ENCODE assay signal across 20 cellular contexts in genomic region chr20:8228315-8228714, GRCh38.
DNase-seq lines count a peak whose midpoint lies in the region; ATAC-seq and TF ChIP-seq lines count a peak whose summit lies in the region.
"Had no signal": no experiment of that assay in that cellular context is flagged by ENCODE, and none has a peak within 500 bp of the region (broad histone marks: within the 10 kb centered on the region; RNA-seq: fewer than 3 reads in every experiment).

No MANE protein-coding gene starts in this region.

- intact Hi-C loops in colonic mucosa (cut with DNase I) (no loop called here), upper lobe of right lung (cut with DNase I) (no loop called here), A673 (cut with micrococcal nuclease; ENCODE audit: unreplicated experiment) (no loop called here)

- H3K27me3 ChIP-seq in GM06990 (replicated peaks; ENCODE audit: control insufficient read depth, insufficient read depth, low read length): no peaks in the 10 kb centered on the region
- no peaks in the 10 kb centered on the region for H3K27me3 ChIP-seq in colonic mucosa
- H3K27me3 ChIP-seq in upper lobe of right lung: no peaks in the 10 kb centered on the region
- no peaks in the 10 kb centered on the region for H3K27me3 ChIP-seq in A673 (replicated peaks; ENCODE audit: insufficient read depth, low read depth, low read length, poor library complexity)
- H3K27me3 ChIP-seq: tibial artery had no signal

- no peak overlapping the region for H3K27ac ChIP-seq in colonic mucosa
- no peak overlapping the region for H3K27ac ChIP-seq in upper lobe of right lung
- no peak overlapping the region for H3K27ac ChIP-seq in A673 (ENCODE audit: low read depth, low read length, poor library complexity, severe bottlenecking)
- H3K27ac ChIP-seq: tibial artery had no signal

- DNase-seq in GM06990 (ENCODE audit: extremely low read depth, insufficient read length) (peak; percentile 16), left lobe of liver (ENCODE audit: low spot score) (no peak), colonic mucosa (no peak), ureter (ENCODE audit: low spot score) (no peak), upper lobe of right lung (no peak), A673 (ENCODE audit: low spot score) (no peak)
- DNase-seq: activated CD4-positive, CD25-positive, alpha-beta regulatory T cell treated with anti-CD3 and anti-CD28 coated beads, Interleukin-2, amount 50 U/mL, for 72 hours; activated T-cell treated with anti-CD3 and anti-CD28 coated beads, Interleukin-2, amount 50 U/mL, for 1 hour; COR-L47; cortex of kidney; Karpas-422; mesendoderm; NCI-H1048; NCI-H2081; stimulated activated CD4-positive, alpha-beta T cell treated with anti-CD3 and anti-CD28 coated beads, Interleukin-4, amount 100 ng/mL, for 4 hours; T-helper 1 cell; tibial artery had no signal

- POLR2A ChIA-PET in A673 (lab: Charles Lee; ENCODE audit: low non-redundant PET): no interaction called here

- H3K4me3 ChIP-seq in GM06990 (replicated peaks; ENCODE audit: low read depth, low read length) (no peak overlapping the region), colonic mucosa (no peak overlapping the region), upper lobe of right lung (no peak overlapping the region), A673 (ENCODE audit: low read depth, low read length, poor library complexity, severe bottlenecking) (no peak overlapping the region)
- H3K4me3 ChIP-seq: GM23338, tibial artery had no signal

- H3K36me3 ChIP-seq in GM06990 (ENCODE audit: control insufficient read depth, insufficient read depth, low read length) (no peaks in the 10 kb centered on the region), colonic mucosa (no peaks in the 10 kb centered on the region), upper lobe of right lung (no peaks in the 10 kb centered on the region), A673 (ENCODE audit: insufficient read depth, low read length, poor library complexity, severe bottlenecking) (no peaks in the 10 kb centered on the region)
- H3K36me3 ChIP-seq: tibial artery had no signal

- H3K4me1 ChIP-seq in colonic mucosa: no peaks in the 10 kb centered on the region
- H3K4me1 ChIP-seq in upper lobe of right lung: no peaks in the 10 kb centered on the region
- H3K4me1 ChIP-seq in A673 (ENCODE audit: insufficient read depth, low read length, poor library complexity, severe bottlenecking): no peaks in the 10 kb centered on the region

- no peaks in the 10 kb centered on the region for H3K9me3 ChIP-seq in colonic mucosa
- H3K9me3 ChIP-seq in upper lobe of right lung: no peaks in the 10 kb centered on the region
- H3K9me3 ChIP-seq in A673 (ENCODE audit: low read depth, low read length, poor library complexity, severe bottlenecking): no peaks in the 10 kb centered on the region
- H3K9me3 ChIP-seq: tibial artery had no signal

- H3K9ac ChIP-seq in colonic mucosa (ENCODE audit: low read depth in 2 of 2, low read length in 2 of 2): no peak overlapping the region

- no TSS peak for BruUV-seq in A673 (replicated peaks; lab: Mats Ljungman, UMichigan)

- ATAC-seq in GM21367 (IDR thresholded peaks at IDR 0.05; ENCODE audit: unreplicated experiment) (peak; percentile 52), HG03442 (IDR thresholded peaks at IDR 0.05; ENCODE audit: unreplicated experiment) (peak; percentile 53), left lobe of liver (peak; percentile 62), upper lobe of right lung (no peak)
- ATAC-seq: GM23338 had no signal

- TF ChIP-seq CTCF in GM06990 (IDR thresholded peaks at IDR 0.05; ENCODE audit: insufficient read depth, low read length, poor library complexity, severe bottlenecking): no peak
- TF ChIP-seq CTCF in colonic mucosa (IDR thresholded peaks at IDR 0.05): no peak
- TF ChIP-seq CTCF in upper lobe of right lung (IDR thresholded peaks at IDR 0.05): no peak
- no peak for TF ChIP-seq CTCF in A673 (conservative IDR thresholded peaks at IDR 0.05; ENCODE audit: low read depth, low read length)

- CTCF ChIA-PET in A673 (lab: Charles Lee): no interaction called here
